19 cellular contexts compared by ENCODE assay signal in the genomic region with DNA sequence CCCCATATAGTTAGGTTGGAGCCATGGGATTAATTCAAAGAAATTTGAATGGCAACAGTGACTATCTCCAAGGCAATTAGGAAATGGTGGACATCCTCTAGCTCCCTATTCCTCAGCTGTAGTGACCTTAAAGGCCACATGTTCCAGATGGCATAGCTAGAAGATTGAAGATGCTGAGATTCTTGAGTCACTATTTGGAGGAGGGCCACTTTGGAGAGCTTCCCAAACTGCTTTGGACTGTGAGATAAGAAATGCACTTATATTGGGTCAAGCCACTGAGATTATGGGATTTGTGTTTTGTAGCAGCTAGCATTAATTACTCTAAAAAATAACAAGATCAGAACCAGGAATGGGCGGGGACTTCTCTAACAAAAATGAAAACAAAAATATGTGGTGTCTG.
DNase-seq lines count a peak whose midpoint lies in the region; ATAC-seq and TF ChIP-seq lines count a peak whose summit lies in the region.
"Had no signal": no experiment of that assay in that cellular context is flagged by ENCODE, and none has a peak within 500 bp of the region (broad histone marks: within the 10 kb centered on the region; RNA-seq: fewer than 3 reads in every experiment).

No MANE protein-coding gene starts in this region.

- H3K36me3 ChIP-seq in adrenal gland (replicated peaks in 1 of 2), result no peaks in the 10 kb centered on the region
- H3K36me3 ChIP-seq in testis (ENCODE audit: low read depth, missing control alignments), result no peaks in the 10 kb centered on the region
- H3K36me3 ChIP-seq: HAP-1 had no signal

- DNase-seq in NCI-H1417 (lab: John Stamatoyannopoulos, UW) (peak in 2 of 3 experiments; percentile 1 to 28), NCI-H1417 treated with DMSO at 0.1 percent for 48 hours (lab: John Stamatoyannopoulos, UW) (no peak), A172 (ENCODE audit: low spot score) (peak; percentile 23), adrenal gland (peak in 6 of 7 donors; percentile 25 to 63 (median 40)), testis (peak; percentile 15), cerebellum (ENCODE audit: low spot score) (no peak)
- DNase-seq: C1 segment of cervical spinal cord; Calu3; CD4-positive, alpha-beta memory T cell; COR-L47; DMS53; DMS79 treated with DMSO at 0.1 percent for 48 hours; GF-D8; HFFc6 had no signal

- intact Hi-C loops in adrenal gland (cut with DNase I), result no loop called here
- intact Hi-C loops in testis (cut with DNase I; ENCODE audit: low total_unique reads), result no loop called here

- H3K9me3 ChIP-seq in adrenal gland (replicated peaks in 1 of 3) (no peaks in the 10 kb centered on the region), testis (no peaks in the 10 kb centered on the region)
- H3K9me3 ChIP-seq: A549, HAP-1 had no signal

- WGBS in adrenal gland, 4 donors, result 41 to 75% (median 65%) methylated on average over 1 of the region's 1 CpG
- 52 to 75% methylated on average over 1 of the region's 1 CpG for WGBS in testis, 2 donors

- H3K27ac ChIP-seq in adrenal gland (no peak overlapping the region), testis (no peak overlapping the region)
- H3K27ac ChIP-seq: 22Rv1, A549 had no signal

- ATAC-seq in GM18511 (IDR thresholded peaks at IDR 0.05; ENCODE audit: unreplicated experiment), result no peak
- ATAC-seq: A549, GM23338 had no signal

- no peak for TF ChIP-seq CTCF in adrenal gland (IDR thresholded peaks at IDR 0.05)
- TF ChIP-seq CTCF in testis (IDR thresholded peaks at IDR 0.05), result no peak

- TF ChIP-seq POLR2A in adrenal gland (IDR thresholded peaks at IDR 0.05) (no peak), testis (IDR thresholded peaks at IDR 0.05) (no peak)

- no peaks in the 10 kb centered on the region for H3K27me3 ChIP-seq in adrenal gland
- H3K27me3 ChIP-seq in testis, result no peaks in the 10 kb centered on the region

- H3K4me3 ChIP-seq in adrenal gland, result no peak overlapping the region
- no peak overlapping the region for H3K4me3 ChIP-seq in testis
- H3K4me3 ChIP-seq: A549, GM23338, HAP-1 had no signal

- H3K4me1 ChIP-seq in adrenal gland (replicated peaks in 1 of 2) (no peaks in the 10 kb centered on the region), testis (no peaks in the 10 kb centered on the region)
- H3K4me1 ChIP-seq: A549, HAP-1 had no signal

Comparison
In these comparisons a context has a peak if more than half of its experiments do, and no peak if none do; other contexts are left out.
1. DNase-seq: peak in NCI-H1417 (2 of 3), A172 (single experiment), adrenal gland (6 of 7) and testis (single experiment); none in NCI-H1417 treated with DMSO at 0.1 percent for 48 hours (single experiment) and cerebellum (single experiment).